In the genomic region with DNA sequence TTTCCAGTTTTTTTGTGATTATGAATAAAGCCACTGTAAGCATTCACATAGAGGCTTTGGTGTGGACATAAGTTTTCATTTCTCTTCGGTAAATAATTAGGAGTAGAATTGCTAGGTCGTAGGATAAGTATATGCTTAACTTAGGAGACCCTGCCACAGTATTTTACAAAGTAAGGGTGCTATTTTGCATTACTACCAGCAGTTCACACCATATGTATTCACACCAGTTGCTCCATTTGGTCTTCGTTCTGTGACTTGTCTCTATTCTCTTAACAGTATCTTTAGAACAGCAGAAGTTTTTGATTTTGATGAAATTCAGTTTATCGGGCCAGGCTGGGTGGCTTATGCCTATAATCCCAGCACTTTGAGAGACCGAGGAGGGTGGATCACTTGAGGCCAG, we compare ENCODE assay signal across 35 cellular contexts.
"Had no signal": no experiment of that assay in that cellular context is flagged by ENCODE, and none has a peak within 500 bp of the region (broad histone marks: within the 10 kb centered on the region; RNA-seq: fewer than 3 reads in every experiment).

No MANE protein-coding gene starts in this region.

- H3K36me3 ChIP-seq: MG63 had no signal

- H3K27me3 ChIP-seq: MG63 had no signal

- H3K9me3 ChIP-seq: MG63 had no signal

- DNase-seq: Karpas-422, Kasumi-1, MG63, MM.1S, MV-4-11, NCI-H1048, NCI-H1092, NCI-H1092 treated with DMSO at 0.1 percent for 48 hours, NCI-H1105, NCI-H1105 treated with DMSO at 0.1 percent for 48 hours, NCI-H1417, NCI-H1417 treated with DMSO at 0.1 percent for 48 hours, NCI-H1436, NCI-H1436 treated with DMSO at 0.1 percent for 48 hours, NCI-H146, NCI-H1694, NCI-H1694 treated with DMSO at 0.1 percent for 48 hours, NCI-H187, NCI-H187 treated with DMSO at 0.1 percent for 48 hours, NCI-H1930, NCI-H2029, NCI-H2029 treated with DMSO at 0.1 percent for 48 hours, NCI-H2081, NCI-H2081 treated with DMSO at 0.1 percent for 48 hours, NCI-H2107, NCI-H2171, NCI-H2171 treated with DMSO at 0.1 percent for 48 hours, NCI-H2227 treated with DMSO at 0.1 percent for 48 hours, NCI-H226, NCI-H345, NCI-H446, NCI-H446 treated with DMSO at 0.1 percent for 48 hours, NCI-H510A, NCI-H510A treated with DMSO at 0.1 percent for 48 hours, NCI-H524 had no signal

- H3K4me3 ChIP-seq: MG63 had no signal
